In the genomic region with DNA sequence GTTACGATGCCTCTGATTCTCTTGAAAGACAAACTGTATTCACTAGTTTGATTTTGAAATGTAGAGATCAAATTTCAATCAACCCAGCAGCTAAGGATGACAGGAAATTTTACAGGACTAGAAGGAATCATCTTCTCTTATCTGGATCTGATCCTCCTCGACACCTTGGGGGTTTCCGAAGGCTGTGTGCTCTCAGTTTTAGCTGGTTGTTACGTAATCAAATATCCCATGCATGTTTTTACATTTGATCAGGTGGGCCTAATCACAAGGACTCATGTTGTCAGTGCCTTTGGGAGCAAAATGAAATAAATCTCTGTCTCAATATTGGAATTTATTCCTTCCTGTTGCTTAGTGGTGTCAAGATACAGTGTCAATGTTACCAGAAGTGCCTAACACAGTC, we compare ENCODE assay signal across 1 cellular context.
TF ChIP-seq lines count a peak whose summit lies in the region.

No MANE protein-coding gene starts in this region.

TF ChIP-seq in HepG2, 621 proteins besides CTCF, POLR2A, EP300 and RAD21 (continued from another document):
- TF ChIP-seq CEBPB (IDR thresholded peaks at IDR 0.05; ENCODE audit: borderline replicate concordance, low read depth, low read length) = peak; percentile 67
